ENCODE assay signal across 17 cellular contexts in the genomic region with DNA sequence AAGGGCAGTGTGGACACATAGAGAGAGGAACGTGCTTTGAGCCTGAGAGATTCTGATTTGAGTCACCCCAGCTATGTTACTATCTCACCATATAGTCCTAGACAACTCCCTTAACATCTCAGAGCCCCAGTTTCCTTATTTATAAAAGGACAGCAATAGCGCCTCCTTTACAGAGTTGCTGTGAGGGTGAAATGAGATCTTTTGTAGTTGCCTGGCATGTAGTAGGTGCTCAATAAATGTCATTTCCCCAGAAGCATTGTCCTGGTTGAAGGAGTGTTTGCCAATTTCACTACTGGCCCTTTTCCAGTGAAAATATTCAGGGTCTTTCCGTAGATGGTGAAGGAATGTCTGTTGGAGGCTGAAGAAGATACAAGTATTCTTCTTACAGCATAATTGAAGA. TPM values are rescaled to one million over a fixed set of nuclear protein-coding genes. Genes with fewer than 3 reads are reported as not detected.
DNase-seq lines count a peak whose midpoint lies in the region; ATAC-seq and TF ChIP-seq lines count a peak whose summit lies in the region.
"Had no signal": no experiment of that assay in that cellular context is flagged by ENCODE, and none has a peak within 500 bp of the region (broad histone marks: within the 10 kb centered on the region; RNA-seq: fewer than 3 reads in every experiment).

No MANE protein-coding gene starts in this region.

- H3K36me3 Mint-ChIP-seq in chondrocyte (ENCODE audit: low read depth): no peaks in the 10 kb centered on the region
- no peaks in the 10 kb centered on the region for H3K36me3 Mint-ChIP-seq in activated T-cell treated with anti-CD3 and anti-CD28 coated beads, Interleukin-2, amount 50 U/mL, for 4 hours (ENCODE audit: insufficient read depth)
- H3K36me3 Mint-ChIP-seq: CD8-positive, alpha-beta T cell; T-cell had no signal

- H3K4me3 Mint-ChIP-seq in chondrocyte (ENCODE audit: unreplicated experiment): no peak overlapping the region
- no peak overlapping the region for H3K4me3 Mint-ChIP-seq in activated T-cell treated with anti-CD3 and anti-CD28 coated beads, Interleukin-2, amount 50 U/mL, for 4 hours
- H3K4me3 Mint-ChIP-seq: CD8-positive, alpha-beta T cell; T-cell had no signal

- in situ Hi-C loops in KBM-7 (cut with MboI; ENCODE audit: low pct_unique_long_range_greater_than_20kb, low sequenced_read_pairs): loop anchor here (25.0 kb wide), 1 partner anchor 212 kb away; no protein-coding TSS in a partner anchor

- no peaks in the 10 kb centered on the region for H3K9me3 Mint-ChIP-seq in chondrocyte (ENCODE audit: low read depth)
- no peaks in the 10 kb centered on the region for H3K9me3 Mint-ChIP-seq in activated T-cell treated with anti-CD3 and anti-CD28 coated beads, Interleukin-2, amount 50 U/mL, for 4 hours
- H3K9me3 Mint-ChIP-seq: CD8-positive, alpha-beta T cell; T-cell had no signal

- no peak overlapping the region for H3K27ac Mint-ChIP-seq in chondrocyte (ENCODE audit: unreplicated experiment)
- H3K27ac Mint-ChIP-seq: CD8-positive, alpha-beta T cell; T-cell had no signal

- H3K4me1 Mint-ChIP-seq in chondrocyte (ENCODE audit: low read depth): peaks cover 30% of the 10 kb centered on the region
- H3K4me1 Mint-ChIP-seq in activated T-cell treated with anti-CD3 and anti-CD28 coated beads, Interleukin-2, amount 50 U/mL, for 4 hours (ENCODE audit: low read depth): peaks cover 7% of the 10 kb centered on the region

- H3K27me3 Mint-ChIP-seq in chondrocyte (ENCODE audit: low read depth): peaks cover 6% of the 10 kb centered on the region
- peaks cover 8% of the 10 kb centered on the region for H3K27me3 Mint-ChIP-seq in activated T-cell treated with anti-CD3 and anti-CD28 coated beads, Interleukin-2, amount 50 U/mL, for 4 hours (ENCODE audit: low read depth)

- DNase-seq in DMS53 (lab: John Stamatoyannopoulos, UW): peak; percentile 12
- DNase-seq in DMS53 treated with DMSO at 0.1 percent for 48 hours (lab: John Stamatoyannopoulos, UW; ENCODE audit: unreplicated experiment): no peak
- peak; percentile 20 for DNase-seq in KBM-7
- DNase-seq in chondrocyte (ENCODE audit: low spot score): no peak
- no peak for DNase-seq in iPS-NIHi7 (ENCODE audit: extremely low spot score)
- DNase-seq in NCI-H1417 (lab: John Stamatoyannopoulos, UW): no peak
- no peak for DNase-seq in activated T-cell treated with anti-CD3 and anti-CD28 coated beads, Interleukin-2, amount 50 U/mL, for 4 hours
- no peak for DNase-seq in GM20000 (ENCODE audit: low spot score)
- DNase-seq: CD8-positive, alpha-beta T cell; NCI-H1436 treated with DMSO at 0.1 percent for 48 hours; NCI-H2081; NCI-H510A treated with DMSO at 0.1 percent for 48 hours; T-cell; T-helper 9 cell had no signal

- TF ChIP-seq CTCF in chondrocyte (IDR thresholded peaks at IDR 0.05) (peak; percentile 23), GM20000 (IDR thresholded peaks at IDR 0.05; ENCODE audit: extremely low read depth, missing control alignments) (no peak)

- no peak for ATAC-seq in activated T-cell treated with anti-CD3 and anti-CD28 coated beads, Interleukin-2, amount 50 U/mL, for 4 hours
- ATAC-seq: CD8-positive, alpha-beta T cell; Panc1; T-cell had no signal

RNA-seq across cellular contexts. Expression of gene FAM180A, which starts 51.3 kb away (rescaled TPM):
- 0.27 to 1.4 TPM (median 0.31 TPM) in 3 replicates for total RNA-seq in chondrocyte
- total RNA-seq in activated T-cell treated with anti-CD3 and anti-CD28 coated beads, Interleukin-2, amount 50 U/mL, for 4 hours: not detected
- total RNA-seq: CD8-positive, alpha-beta T cell; Daoy; SK-MEL-5; T-cell had no signal

Comparison
In these comparisons a context has a peak if more than half of its experiments do, and no peak if none do; other contexts are left out.
1. DNase-seq: peak in DMS53 (single experiment) and KBM-7 (single experiment); none in DMS53 treated with DMSO at 0.1 percent for 48 hours (single experiment), chondrocyte (single experiment), iPS-NIHi7 (single experiment), NCI-H1417 (0 of 3), activated T-cell treated with anti-CD3 and anti-CD28 coated beads, Interleukin-2, amount 50 U/mL, for 4 hours (single experiment) and GM20000 (single experiment).